11 cellular contexts compared by ENCODE assay signal in genomic region chr5:88886756-88887741, GRCh38. TPM values are rescaled to one million over a fixed set of nuclear protein-coding genes. Genes with fewer than 3 reads are reported as not detected.
DNase-seq lines count a peak whose midpoint lies in the region; ATAC-seq and TF ChIP-seq lines count a peak whose summit lies in the region.
"Had no signal": no experiment of that assay in that cellular context is flagged by ENCODE, and none has a peak within 500 bp of the region (broad histone marks: within the 10 kb centered on the region; RNA-seq: fewer than 3 reads in every experiment).

No MANE protein-coding gene starts in this region.

- no peaks in the 10 kb centered on the region for H3K9me2 ChIP-seq in DOHH2 (replicated peaks; ENCODE audit: control insufficient read depth, low read length)

- intact Hi-C loops in adrenal gland (cut with DNase I), result loop anchor here (10.0 kb wide), 2 partner anchors 52 to 152 kb away; no protein-coding TSS in a partner anchor

- no peaks in the 10 kb centered on the region for H4K20me1 ChIP-seq in DOHH2 (ENCODE audit: control insufficient read depth, insufficient read depth, low read depth, low read length)

- H3K9me3 Mint-ChIP-seq in neural crest cell, result no peaks in the 10 kb centered on the region
- H3K9me3 Mint-ChIP-seq: HFFc6 had no signal

- H3F3A ChIP-seq in DOHH2 (ENCODE audit: control insufficient read depth, insufficient read depth), result peaks cover 39% of the 10 kb centered on the region

- H3K36me3 ChIP-seq in DOHH2 (ENCODE audit: control insufficient read depth, low read length) (peaks cover 9% of the 10 kb centered on the region), adrenal gland (replicated peaks in 1 of 2) (no peaks in the 10 kb centered on the region)

- no peak overlapping the region for H3K27ac Mint-ChIP-seq in neural crest cell (ENCODE audit: unreplicated experiment)
- H3K27ac Mint-ChIP-seq: HFFc6 had no signal

- peaks cover 28% of the 10 kb centered on the region for H3K4me1 Mint-ChIP-seq in neural crest cell

- peak overlapping the region; percentile 75 for H3K4me2 ChIP-seq in DOHH2 (ENCODE audit: low read length)

- peak; percentile 22 for ATAC-seq in HG02798 (IDR thresholded peaks at IDR 0.05; ENCODE audit: poor library complexity, unreplicated experiment)
- ATAC-seq in HG02970 (IDR thresholded peaks at IDR 0.05; ENCODE audit: low FRiP score, unreplicated experiment), result no peak

- no peaks in the 10 kb centered on the region for H3K36me3 Mint-ChIP-seq in neural crest cell (ENCODE audit: low read depth)

- H3K27me3 Mint-ChIP-seq in neural crest cell (ENCODE audit: low read depth), result peaks cover 70% of the 10 kb centered on the region

- TF ChIP-seq CTCF in DOHH2 (IDR thresholded peaks at IDR 0.05; ENCODE audit: low read depth, low read length, poor library complexity, severe bottlenecking), result no peak
- TF ChIP-seq CTCF in adrenal gland (IDR thresholded peaks at IDR 0.05), result no peak
- TF ChIP-seq CTCF in neural crest cell (conservative IDR thresholded peaks at IDR 0.05), result no peak

- 70 to 76% (median 73%) methylated on average over 6 of the region's 6 CpGs for WGBS in adrenal gland, 4 donors

- no peaks in the 10 kb centered on the region for H3K9me3 ChIP-seq in DOHH2 (ENCODE audit: control insufficient read depth, insufficient read depth, low read length)
- no peaks in the 10 kb centered on the region for H3K9me3 ChIP-seq in adrenal gland (replicated peaks in 1 of 3)

- peak overlapping the region; percentile 96 for H3K4me3 ChIP-seq in DOHH2 (ENCODE audit: low read length)
- H3K4me3 ChIP-seq in adrenal gland, result peak overlapping the region in 1 of 4 donors; percentile 41

- H3K27me3 ChIP-seq in DOHH2 (ENCODE audit: control insufficient read depth, low read length) (no peaks in the 10 kb centered on the region), adrenal gland (no peaks in the 10 kb centered on the region)

- DNase-seq in adrenal gland, result no peak
- DNase-seq in neural crest cell (ENCODE audit: low read depth, low spot score), result no peak
- DNase-seq in stimulated activated CD4-positive, alpha-beta T cell treated with anti-CD3 and anti-CD28 coated beads, Interleukin-4, amount 100 ng/mL, for 24 hours, result no peak
- DNase-seq in stimulated activated CD4-positive, alpha-beta T cell treated with anti-CD3 and anti-CD28 coated beads, Interleukin-2, amount 100 ng/mL, for 24 hours, result no peak
- DNase-seq in kidney tubule cell (ENCODE audit: low spot score), result no peak
- DNase-seq: activated T-cell treated with anti-CD3 and anti-CD28 coated beads for 4 hours, HFFc6, NCI-H446 had no signal

- H3K79me2 ChIP-seq in DOHH2 (ENCODE audit: control insufficient read depth, low read length), result peaks cover 58% of the 10 kb centered on the region

- peak overlapping the region; percentile 89 for H3K4me3 Mint-ChIP-seq in neural crest cell
- H3K4me3 Mint-ChIP-seq: HFFc6 had no signal

- peak overlapping the region; percentile 84 for H3K27ac ChIP-seq in DOHH2 (ENCODE audit: low read depth, low read length)
- peak overlapping the region in 4 of 5 donors; percentile 23 to 94 (median 45) for H3K27ac ChIP-seq in adrenal gland

- H3K4me1 ChIP-seq in DOHH2 (ENCODE audit: control insufficient read depth, low read length), result peaks cover 62% of the 10 kb centered on the region
- peaks cover 10 to 43% of the 10 kb centered on the region in 2 donors for H3K4me1 ChIP-seq in adrenal gland (replicated peaks in 1 of 2)

- TF ChIP-seq POLR2A in adrenal gland (IDR thresholded peaks at IDR 0.05), result no peak

RNA-seq across cellular contexts. Expression of gene MEF2C, which starts 4.1 kb away (rescaled TPM):
- 100 to 1,000 TPM in 2 of 8 donors, 10 to 100 TPM in 6; 43.6 to 172 (median 79.4) TPM for total RNA-seq in adrenal gland
- polyA plus RNA-seq in adrenal gland, result 10 to 100 TPM; 26.8 to 63.7 (median 36.4) TPM
- 46.0 and 56.2 TPM in 2 replicates for total RNA-seq in neural crest cell
